ENCODE assay signal across 1 cellular context in the genomic region with DNA sequence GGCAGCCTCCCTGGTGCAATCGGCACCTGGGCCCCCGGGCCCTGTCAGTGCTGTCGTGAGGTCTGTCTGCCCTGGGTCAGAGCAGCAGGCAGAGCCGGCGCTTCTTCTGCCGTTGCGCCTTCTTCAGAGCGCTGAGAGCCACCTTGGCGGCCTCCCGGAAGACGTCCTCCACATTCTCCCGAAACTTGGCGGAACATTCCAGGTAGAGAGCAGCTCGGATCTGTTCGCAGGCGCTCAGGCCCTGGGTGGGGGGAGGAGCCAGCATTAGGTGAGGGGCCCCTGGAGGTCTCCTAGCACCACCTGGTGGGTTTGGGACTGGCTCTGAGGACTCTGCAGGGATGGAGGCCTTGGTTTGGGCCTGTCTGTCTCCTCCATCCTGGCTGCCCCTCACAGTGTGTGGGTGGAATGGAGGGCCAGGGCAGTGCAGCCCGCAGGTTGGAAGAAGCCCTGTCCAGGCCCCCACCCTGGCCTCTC.
TF ChIP-seq lines count a peak whose summit lies in the region.

No MANE protein-coding gene starts in this region.

TF ChIP-seq in HEK293T, 16 proteins besides CTCF, POLR2A, EP300 and RAD21 (continued from another document):
- TF ChIP-seq, protein P1, sequence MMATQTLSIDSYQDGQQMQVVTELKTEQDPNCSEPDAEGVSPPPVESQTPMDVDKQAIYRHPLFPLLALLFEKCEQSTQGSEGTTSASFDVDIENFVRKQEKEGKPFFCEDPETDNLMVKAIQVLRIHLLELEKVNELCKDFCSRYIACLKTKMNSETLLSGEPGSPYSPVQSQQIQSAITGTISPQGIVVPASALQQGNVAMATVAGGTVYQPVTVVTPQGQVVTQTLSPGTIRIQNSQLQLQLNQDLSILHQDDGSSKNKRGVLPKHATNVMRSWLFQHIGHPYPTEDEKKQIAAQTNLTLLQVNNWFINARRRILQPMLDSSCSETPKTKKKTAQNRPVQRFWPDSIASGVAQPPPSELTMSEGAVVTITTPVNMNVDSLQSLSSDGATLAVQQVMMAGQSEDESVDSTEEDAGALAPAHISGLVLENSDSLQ (IDR thresholded peaks at IDR 0.05), result no peak
- no peak for TF ChIP-seq SUZ12 (IDR thresholded peaks at IDR 0.05)
